ENCODE assay signal across 10 cellular contexts in the genomic region with DNA sequence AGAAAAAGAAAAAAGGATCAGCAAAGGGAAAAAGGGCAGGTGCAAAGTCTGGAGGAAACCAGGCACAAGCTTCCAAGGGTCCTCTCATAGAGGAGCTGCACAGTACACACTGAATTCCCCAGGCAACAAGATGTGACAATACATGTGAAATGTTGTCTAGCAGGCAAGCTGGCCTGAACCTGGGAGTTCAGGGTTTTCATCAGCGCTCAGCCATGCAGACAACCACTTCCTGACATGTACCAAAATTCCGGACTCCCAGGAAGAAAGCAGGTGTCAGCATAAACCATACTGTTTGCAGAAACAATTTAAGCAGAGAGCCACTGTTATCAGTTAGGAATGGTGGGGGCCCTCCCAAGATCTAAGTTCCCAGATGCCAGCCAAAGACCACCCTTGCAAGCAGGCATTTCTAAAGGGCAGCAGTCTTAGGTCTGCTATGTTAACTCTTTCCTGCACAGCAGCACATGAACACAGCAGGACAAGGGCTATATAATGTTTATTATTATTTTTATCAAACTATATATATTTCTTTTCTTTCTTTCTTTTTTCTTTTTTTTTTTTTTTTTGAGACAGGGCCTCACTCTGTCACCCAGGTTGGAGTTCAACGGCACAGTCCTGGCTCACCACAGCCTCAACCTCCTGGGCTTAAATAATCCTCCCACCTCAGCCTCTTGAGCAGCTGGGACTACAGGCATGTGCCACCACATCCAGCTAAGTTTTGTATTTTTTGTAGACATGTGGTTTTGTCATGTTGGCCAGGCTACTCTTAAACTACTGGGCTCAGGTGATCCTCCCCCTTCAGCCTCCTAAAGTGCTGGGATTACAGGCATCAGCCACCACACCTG. TPM values are rescaled to one million over a fixed set of nuclear protein-coding genes. Genes with fewer than 3 reads are reported as not detected.
DNase-seq lines count a peak whose midpoint lies in the region; ATAC-seq and TF ChIP-seq lines count a peak whose summit lies in the region.
"Had no signal": no experiment of that assay in that cellular context is flagged by ENCODE, and none has a peak within 500 bp of the region (broad histone marks: within the 10 kb centered on the region; RNA-seq: fewer than 3 reads in every experiment).

No MANE protein-coding gene starts in this region.

- peak overlapping the region; percentile 58 for H3K4me2 ChIP-seq in KMS-11

- H3K4me1 ChIP-seq in KMS-11 (ENCODE audit: low read depth, poor library complexity, severe bottlenecking) (peaks cover 29% of the 10 kb centered on the region), A673 (ENCODE audit: insufficient read depth, low read length, poor library complexity, severe bottlenecking) (no peaks in the 10 kb centered on the region), spleen (peaks cover 12 to 62% (median 40%) of the 10 kb centered on the region in 6 donors)

- no peaks in the 10 kb centered on the region for H3K79me2 ChIP-seq in KMS-11 (ENCODE audit: insufficient read depth, low read depth)

- 30 to 45% (median 43%) methylated on average over 3 of the region's 3 CpGs for WGBS in spleen, 5 donors

- ATAC-seq in GM21360 (IDR thresholded peaks at IDR 0.05; ENCODE audit: unreplicated experiment): peak; percentile 75

- H3K27me3 ChIP-seq in KMS-11 (ENCODE audit: insufficient read depth, low read depth): no peaks in the 10 kb centered on the region
- H3K27me3 ChIP-seq in A673 (replicated peaks; ENCODE audit: insufficient read depth, low read depth, low read length, poor library complexity): no peaks in the 10 kb centered on the region
- no peaks in the 10 kb centered on the region for H3K27me3 ChIP-seq in spleen (replicated peaks in 1 of 7)

- POLR2A ChIA-PET in A673 (lab: Charles Lee; ENCODE audit: low non-redundant PET): no interaction called here

- no TSS peak for BruUV-seq in A673 (replicated peaks; lab: Mats Ljungman, UMichigan)

- DNase-seq in DMS79 treated with DMSO at 0.1 percent for 48 hours (lab: John Stamatoyannopoulos, UW) (peak; percentile 49), glomerular visceral epithelial cell (ENCODE audit: extremely low spot score) (peak; percentile 93), A673 (ENCODE audit: low spot score) (no peak), NK-92 (lab: John Stamatoyannopoulos, UW; ENCODE audit: unreplicated experiment) (no peak), H4 (ENCODE audit: low spot score) (no peak), spleen (no peak)
- DNase-seq: activated naive CD4-positive, alpha-beta T cell treated with Interleukin-2 at 50 U/mL for 16 hours; NCI-H526 treated with DMSO at 0.1 percent for 48 hours had no signal

- TF ChIP-seq CTCF in KMS-11 (conservative IDR thresholded peaks at IDR 0.05; ENCODE audit: low read depth, low read length): no peak
- no peak for TF ChIP-seq CTCF in A673 (conservative IDR thresholded peaks at IDR 0.05; ENCODE audit: low read depth, low read length)
- no peak for TF ChIP-seq CTCF in spleen (IDR thresholded peaks at IDR 0.05 in 8 of 11, conservative IDR thresholded peaks at IDR 0.05 in 3 of 11)

- no peak overlapping the region; the same call in 1 of the 2 replicates for H3K9ac ChIP-seq in KMS-11

- no peaks in the 10 kb centered on the region for H3K9me3 ChIP-seq in A673 (ENCODE audit: low read depth, low read length, poor library complexity, severe bottlenecking)
- no peaks in the 10 kb centered on the region for H3K9me3 ChIP-seq in spleen

- H3K27ac ChIP-seq in KMS-11: peak overlapping the region; percentile 43; the same call in 1 of the 2 replicates
- no peak overlapping the region for H3K27ac ChIP-seq in A673 (ENCODE audit: low read depth, low read length, poor library complexity, severe bottlenecking)
- peak overlapping the region in 3 of 8 donors; percentile 26 to 43 (median 41) for H3K27ac ChIP-seq in spleen

- H2AFZ ChIP-seq in KMS-11 (ENCODE audit: low read depth): peak overlapping the region; percentile 12; the same call in 1 of the 2 replicates

- CTCF ChIA-PET in A673 (lab: Charles Lee): no interaction called here

- no peak for TF ChIP-seq POLR2A in spleen (IDR thresholded peaks at IDR 0.05)

- H3K4me3 ChIP-seq in KMS-11 (IDR thresholded peaks at IDR 0.05; ENCODE audit: insufficient read depth, low read depth, low read length) (no peak overlapping the region), A673 (ENCODE audit: low read depth, low read length, poor library complexity, severe bottlenecking) (no peak overlapping the region), spleen (peak overlapping the region in 1 of 8 donors; percentile 9)

- no peaks in the 10 kb centered on the region for H3K36me3 ChIP-seq in KMS-11 (ENCODE audit: insufficient read depth)
- H3K36me3 ChIP-seq in A673 (ENCODE audit: insufficient read depth, low read length, poor library complexity, severe bottlenecking): no peaks in the 10 kb centered on the region
- H3K36me3 ChIP-seq in spleen: peaks cover 0 to 68% (median 0%) of the 10 kb centered on the region in 6 donors

- intact Hi-C loops in A673 (cut with micrococcal nuclease; ENCODE audit: unreplicated experiment) (no loop called here), spleen (cut with DNase I; ENCODE audit: low total_unique reads) (no loop called here)

- no peaks in the 10 kb centered on the region for H4K20me1 ChIP-seq in KMS-11 (ENCODE audit: insufficient read depth)

RNA-seq across cellular contexts. Expression of a gene that starts 10.1 kb away (rescaled TPM):
- total RNA-seq in A673 (2021) (8.2 and 9.5 TPM in 2 replicates), spleen (10 to 100 TPM; 21.3 to 56.6 (median 40.1) TPM)
- total RNA-seq in H4 (2014; rRNA removed; shearing (Covaris generic)): 12.0 and 15.5 TPM in 2 replicates
- polyA plus RNA-seq in spleen: 10 to 100 TPM in 1 of 3 donors, 1 to 10 TPM in 2; 8.3 to 19.8 (median 9.2) TPM

RNA-seq across cellular contexts. Expression of a gene that starts 12.5 kb away (rescaled TPM):
- total RNA-seq in A673 (2021) (47.9 and 49.8 TPM in 2 replicates), spleen (100 to 1,000 TPM in 3 of 7 donors, 10 to 100 TPM in 4; 65.5 to 132 (median 76.8) TPM)
- 158 and 163 TPM in 2 replicates for total RNA-seq in H4 (2014; rRNA removed; shearing (Covaris generic))
- 10 to 100 TPM; 61.9 to 76.2 (median 74.7) TPM for polyA plus RNA-seq in spleen

RNA-seq across cellular contexts. Expression of a gene that starts 26.4 kb away (rescaled TPM):
- 5.5 and 7.1 TPM in 2 replicates for total RNA-seq in A673 (2021)
- 0.85 and 1.1 TPM in 2 replicates for total RNA-seq in H4 (2014; rRNA removed; shearing (Covaris generic))
- 10 to 100 TPM in 4 of 7 donors, 1 to 10 TPM in 3; 1.4 to 19.0 (median 10.7) TPM for total RNA-seq in spleen
- 1 to 10 TPM in 1 of 3 donors, under 1 TPM in 2; 0.15 to 1.3 (median 0.33) TPM for polyA plus RNA-seq in spleen

RNA-seq across cellular contexts. Expression of a gene that starts 39.4 kb away (rescaled TPM):
- total RNA-seq in A673 (2021): not detected in 2 replicates
- total RNA-seq in H4 (2014; rRNA removed; shearing (Covaris generic)): not detected in 2 replicates
- 10 to 100 TPM in 4 of 7 donors, 1 to 10 TPM in 3; 3.3 to 54.6 (median 12.1) TPM for total RNA-seq in spleen
- polyA plus RNA-seq in spleen: 1 to 10 TPM in 2 of 3 donors, under 1 TPM in 1; 0.70 to 8.7 (median 5.8) TPM

Comparison
In these comparisons a context has a peak if more than half of its experiments do, and no peak if none do; other contexts are left out.
1. DNase-seq: peak in DMS79 treated with DMSO at 0.1 percent for 48 hours (single experiment) and glomerular visceral epithelial cell (single experiment); none in A673 (single experiment), NK-92 (single experiment), H4 (single experiment) and spleen (single experiment).